ENCODE assay signal across 18 cellular contexts in the genomic region with DNA sequence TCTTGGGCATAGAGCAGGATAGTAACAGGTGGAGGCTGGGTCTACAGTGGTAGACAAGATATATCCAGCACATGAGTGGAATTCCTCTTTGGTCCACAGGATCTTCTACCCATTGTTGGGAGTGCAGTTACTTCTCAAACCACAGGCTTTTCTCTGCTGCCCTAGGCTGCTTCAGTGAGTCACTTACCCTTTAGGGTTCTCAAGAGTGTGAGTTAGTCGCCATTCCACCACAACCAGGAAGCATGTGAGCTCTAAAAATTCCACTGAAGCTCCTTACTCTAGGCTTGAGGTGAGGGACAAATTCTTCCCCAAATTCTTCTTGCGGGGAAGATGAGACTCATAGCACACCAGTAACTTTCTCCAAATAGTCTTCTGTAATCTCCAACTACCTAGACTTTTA.
DNase-seq lines count a peak whose midpoint lies in the region; ATAC-seq and TF ChIP-seq lines count a peak whose summit lies in the region.
"Had no signal": no experiment of that assay in that cellular context is flagged by ENCODE, and none has a peak within 500 bp of the region (broad histone marks: within the 10 kb centered on the region; RNA-seq: fewer than 3 reads in every experiment).

No MANE protein-coding gene starts in this region.

- WGBS in SK-N-SH (ENCODE audit: low lambda C conversion rate), result 83% methylated on average over 2 of the region's 2 CpGs

- no peak overlapping the region for H3K9ac ChIP-seq in SK-N-SH

- H3K9me3 ChIP-seq in SK-N-SH, result no peaks in the 10 kb centered on the region
- H3K9me3 ChIP-seq: lower lobe of right lung had no signal

- ATAC-seq in SK-N-SH treated with all-trans-retinoic acid at 6 μM for 48 hours, result no peak; the same call in 2 of the 3 replicates
- ATAC-seq: lower lobe of right lung, WTC11 had no signal

- TF ChIP-seq CTCF in SK-N-SH (IDR thresholded peaks at IDR 0.05), result no peak
- no peak for TF ChIP-seq CTCF in GM12865 (IDR thresholded peaks at IDR 0.05; ENCODE audit: insufficient read depth, low read depth, low read length, missing control alignments)
- no peak for TF ChIP-seq CTCF in kidney epithelial cell (IDR thresholded peaks at IDR 0.05; ENCODE audit: insufficient read depth, low read length, poor library complexity, severe bottlenecking)

- no peaks in the 10 kb centered on the region; the same call in 1 of the 2 replicates for H4K20me1 ChIP-seq in SK-N-SH (ENCODE audit: insufficient read depth)

- TF ChIP-seq EP300 in SK-N-SH (IDR thresholded peaks at IDR 0.05; ENCODE audit: borderline replicate concordance in 1 of 2, low read depth in 1 of 2, low read length in 1 of 2), result no peak

- H3K27me3 ChIP-seq in SK-N-SH (ENCODE audit: insufficient read depth) (no peaks in the 10 kb centered on the region), kidney epithelial cell (ENCODE audit: control insufficient read depth, insufficient read depth, low read length) (no peaks in the 10 kb centered on the region)
- H3K27me3 ChIP-seq: dorsolateral prefrontal cortex had no signal

- CTCF ChIA-PET in SK-N-SH (lab: Yijun Ruan, JAX), result interaction anchor here (0.7 kb wide), 1 partner anchor 169 kb away, joined by 3 read pairs; no protein-coding TSS in a partner anchor

- H3K27ac ChIP-seq in SK-N-SH (ENCODE audit: low read depth in 2 of 2, low read length in 1 of 2), result no peak overlapping the region
- H3K27ac ChIP-seq: dorsolateral prefrontal cortex, lower lobe of right lung, SK-N-MC had no signal

- no peaks in the 10 kb centered on the region for H3K9me2 ChIP-seq in SK-N-SH

- H3K4me3 ChIP-seq in SK-N-SH (ENCODE audit: low read depth in 2 of 2, low read length in 1 of 2) (no peak overlapping the region), GM12865 (ENCODE audit: low read depth, low read length) (peak overlapping the region; percentile 6; the same call in 1 of the 2 replicates), kidney epithelial cell (ENCODE audit: low read depth, low read length) (no peak overlapping the region)
- H3K4me3 ChIP-seq: dorsolateral prefrontal cortex, lower lobe of right lung, SK-N-MC had no signal

- H3K4me1 ChIP-seq in SK-N-SH (ENCODE audit: control insufficient read depth in 1 of 2, insufficient read depth in 2 of 2, low read depth in 1 of 2, low read length in 1 of 2), result peaks cover 4 to 15% of the 10 kb centered on the region in 2 experiments; a peak in 2 of 4 replicates
- H3K4me1 ChIP-seq: lower lobe of right lung had no signal

- no peak overlapping the region for H2AFZ ChIP-seq in SK-N-SH (ENCODE audit: low read depth)

- H3K79me2 ChIP-seq in SK-N-SH (ENCODE audit: insufficient read depth), result peaks cover 4% of the 10 kb centered on the region; the same call in 1 of the 2 replicates

- TF ChIP-seq RAD21 in SK-N-SH (IDR thresholded peaks at IDR 0.05; ENCODE audit: low read length), result no peak

- no peaks in the 10 kb centered on the region for H3F3A ChIP-seq in SK-N-SH (replicated peaks; ENCODE audit: insufficient read depth)

- H3K4me2 ChIP-seq in SK-N-SH, result no peak overlapping the region

- H3K36me3 ChIP-seq in SK-N-SH (replicated peaks in 1 of 2; ENCODE audit: control insufficient read depth in 1 of 2, insufficient read depth in 2 of 2, low read length in 1 of 2), result peaks cover 0 to 4% of the 10 kb centered on the region in 2 experiments
- H3K36me3 ChIP-seq in kidney epithelial cell (ENCODE audit: control insufficient read depth, insufficient read depth, low read length), result no peaks in the 10 kb centered on the region
- H3K36me3 ChIP-seq: lower lobe of right lung had no signal

- POLR2A ChIA-PET in SK-N-SH (lab: Yijun Ruan, JAX), result no interaction called here

- no peak for DNase-seq in SK-N-SH
- DNase-seq in GM12865 (ENCODE audit: low read depth), result peak; percentile 40
- peak; percentile 18 to 20 for DNase-seq in activated CD4-positive, alpha-beta T cell treated with anti-CD3 and anti-CD28 coated beads, Interleukin-2, amount 50 U/mL, for 48 hours
- peak; percentile 29 for DNase-seq in kidney epithelial cell (ENCODE audit: low read depth)
- no peak for DNase-seq in NCI-H1105 (lab: John Stamatoyannopoulos, UW)
- no peak for DNase-seq in activated gamma-delta T cell treated with Interleukin-2 at 50 U/mL for 16 hours
- DNase-seq in NCI-H2081 (lab: John Stamatoyannopoulos, UW), result no peak
- DNase-seq: 8988T; CD4-positive, alpha-beta memory T cell; dorsolateral prefrontal cortex; GOT3; lower lobe of right lung; NCI-H1092; NCI-H345; stimulated activated CD4-positive, alpha-beta T cell treated with anti-CD3 and anti-CD28 coated beads, Interleukin-2, amount 100 ng/mL, for 48 hours had no signal

TF ChIP-seq in SK-N-SH, 30 proteins besides CTCF, POLR2A, EP300 and RAD21:
- TF ChIP-seq SMC3 (IDR thresholded peaks at IDR 0.05; ENCODE audit: low read depth, low read length) (no peak), FOSL2 (IDR thresholded peaks at IDR 0.05; ENCODE audit: borderline replicate concordance, low read depth) (0 out of 2 replicates have a peak, but pooled peaks have one; percentile 2)

TF ChIP-seq in SK-N-SH treated with all-trans-retinoic acid at 6 μM for 48 hours, 23 proteins besides CTCF, POLR2A, EP300 and RAD21:
- TF ChIP-seq GLIS3 (CRISPR knock-in tag; IDR thresholded peaks at IDR 0.05) (no peak), BACH2 (CRISPR knock-in tag; IDR thresholded peaks at IDR 0.05; ENCODE audit: borderline replicate concordance) (no peak), ZC3H10 (CRISPR knock-in tag; IDR thresholded peaks at IDR 0.05) (no peak), TCF4 (CRISPR knock-in tag; IDR thresholded peaks at IDR 0.05; ENCODE audit: borderline replicate concordance) (no peak), RARB (CRISPR knock-in tag; IDR thresholded peaks at IDR 0.05) (no peak), PPARA (CRISPR knock-in tag; IDR thresholded peaks at IDR 0.05; ENCODE audit: borderline replicate concordance) (no peak), ZFP3 (CRISPR knock-in tag; IDR thresholded peaks at IDR 0.05) (no peak), ESRRG (CRISPR knock-in tag; IDR thresholded peaks at IDR 0.05) (no peak), TOX (CRISPR knock-in tag; IDR thresholded peaks at IDR 0.05; ENCODE audit: borderline replicate concordance) (no peak)
- TF ChIP-seq, protein P1, sequence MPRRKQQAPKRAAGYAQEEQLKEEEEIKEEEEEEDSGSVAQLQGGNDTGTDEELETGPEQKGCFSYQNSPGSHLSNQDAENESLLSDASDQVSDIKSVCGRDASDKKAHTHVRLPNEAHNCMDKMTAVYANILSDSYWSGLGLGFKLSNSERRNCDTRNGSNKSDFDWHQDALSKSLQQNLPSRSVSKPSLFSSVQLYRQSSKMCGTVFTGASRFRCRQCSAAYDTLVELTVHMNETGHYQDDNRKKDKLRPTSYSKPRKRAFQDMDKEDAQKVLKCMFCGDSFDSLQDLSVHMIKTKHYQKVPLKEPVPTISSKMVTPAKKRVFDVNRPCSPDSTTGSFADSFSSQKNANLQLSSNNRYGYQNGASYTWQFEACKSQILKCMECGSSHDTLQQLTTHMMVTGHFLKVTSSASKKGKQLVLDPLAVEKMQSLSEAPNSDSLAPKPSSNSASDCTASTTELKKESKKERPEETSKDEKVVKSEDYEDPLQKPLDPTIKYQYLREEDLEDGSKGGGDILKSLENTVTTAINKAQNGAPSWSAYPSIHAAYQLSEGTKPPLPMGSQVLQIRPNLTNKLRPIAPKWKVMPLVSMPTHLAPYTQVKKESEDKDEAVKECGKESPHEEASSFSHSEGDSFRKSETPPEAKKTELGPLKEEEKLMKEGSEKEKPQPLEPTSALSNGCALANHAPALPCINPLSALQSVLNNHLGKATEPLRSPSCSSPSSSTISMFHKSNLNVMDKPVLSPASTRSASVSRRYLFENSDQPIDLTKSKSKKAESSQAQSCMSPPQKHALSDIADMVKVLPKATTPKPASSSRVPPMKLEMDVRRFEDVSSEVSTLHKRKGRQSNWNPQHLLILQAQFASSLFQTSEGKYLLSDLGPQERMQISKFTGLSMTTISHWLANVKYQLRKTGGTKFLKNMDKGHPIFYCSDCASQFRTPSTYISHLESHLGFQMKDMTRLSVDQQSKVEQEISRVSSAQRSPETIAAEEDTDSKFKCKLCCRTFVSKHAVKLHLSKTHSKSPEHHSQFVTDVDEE (CRISPR knock-in tag; IDR thresholded peaks at IDR 0.05), result no peak
- TF ChIP-seq, protein P2, sequence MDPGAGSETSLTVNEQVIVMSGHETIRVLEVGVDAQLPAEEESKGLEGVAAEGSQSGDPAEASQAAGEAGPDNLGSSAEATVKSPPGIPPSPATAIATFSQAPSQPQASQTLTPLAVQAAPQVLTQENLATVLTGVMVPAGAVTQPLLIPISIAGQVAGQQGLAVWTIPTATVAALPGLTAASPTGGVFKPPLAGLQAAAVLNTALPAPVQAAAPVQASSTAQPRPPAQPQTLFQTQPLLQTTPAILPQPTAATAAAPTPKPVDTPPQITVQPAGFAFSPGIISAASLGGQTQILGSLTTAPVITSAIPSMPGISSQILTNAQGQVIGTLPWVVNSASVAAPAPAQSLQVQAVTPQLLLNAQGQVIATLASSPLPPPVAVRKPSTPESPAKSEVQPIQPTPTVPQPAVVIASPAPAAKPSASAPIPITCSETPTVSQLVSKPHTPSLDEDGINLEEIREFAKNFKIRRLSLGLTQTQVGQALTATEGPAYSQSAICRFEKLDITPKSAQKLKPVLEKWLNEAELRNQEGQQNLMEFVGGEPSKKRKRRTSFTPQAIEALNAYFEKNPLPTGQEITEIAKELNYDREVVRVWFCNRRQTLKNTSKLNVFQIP (CRISPR knock-in tag; IDR thresholded peaks at IDR 0.05; ENCODE audit: borderline replicate concordance, low read depth), result no peak

Comparison
In these comparisons a context has a peak if more than half of its experiments do, and no peak if none do; other contexts are left out.
1. DNase-seq: peak in GM12865 (single experiment), activated CD4-positive, alpha-beta T cell treated with anti-CD3 and anti-CD28 coated beads, Interleukin-2, amount 50 U/mL, for 48 hours (2 of 2) and kidney epithelial cell (single experiment); none in SK-N-SH (single experiment), NCI-H1105 (single experiment), activated gamma-delta T cell treated with Interleukin-2 at 50 U/mL for 16 hours (single experiment) and NCI-H2081 (0 of 2).